ENCODE assay signal across 8 cellular contexts in genomic region chr19:45117167-45117594, GRCh38. TPM values are rescaled to one million over a fixed set of nuclear protein-coding genes. Genes with fewer than 3 reads are reported as not detected.
DNase-seq lines count a peak whose midpoint lies in the region; ATAC-seq and TF ChIP-seq lines count a peak whose summit lies in the region.

No MANE protein-coding gene starts in this region.

- peaks cover 25% of the 10 kb centered on the region for H3K4me1 ChIP-seq in Loucy (ENCODE audit: insufficient read depth, low read length, poor library complexity, severe bottlenecking)

- no peaks in the 10 kb centered on the region for H3K9me3 Mint-ChIP-seq in activated B cell treated with CpG ODN at 0.5 μM for 24 hours

- DNase-seq in DMS79 (lab: John Stamatoyannopoulos, UW), result peak; percentile 76
- DNase-seq in activated B cell treated with CpG ODN at 0.5 μM for 24 hours, result no peak
- peak; percentile 46 for DNase-seq in fibroblast of villous mesenchyme (ENCODE audit: low read depth)
- DNase-seq in stimulated activated naive CD8-positive, alpha-beta T cell treated with anti-CD3 and anti-CD28 coated beads, Interleukin-15, Interleukin-2, amounts not matched to agents 100 U/mL and 50 U/mL, for 24 hours, result peak; percentile 82
- no peak for DNase-seq in NK-92 (lab: John Stamatoyannopoulos, UW; ENCODE audit: unreplicated experiment)
- DNase-seq in GM10266 (ENCODE audit: extremely low spot score), result no peak

- peak overlapping the region; percentile 15 for H3K4me3 Mint-ChIP-seq in activated B cell treated with CpG ODN at 0.5 μM for 24 hours

- intact Hi-C loops in activated B cell treated with CpG ODN at 0.5 μM for 24 hours (cut with micrococcal nuclease), result loop anchor here (2.0 kb wide), 1 partner anchor 14 kb away; no protein-coding TSS in a partner anchor

- peak overlapping the region; percentile 44 for H3K9ac ChIP-seq in Loucy (ENCODE audit: low read depth, low read length, poor library complexity, severe bottlenecking)

- H3F3A ChIP-seq in Loucy (ENCODE audit: low read depth), result no peaks in the 10 kb centered on the region

- peak overlapping the region; percentile 12 for H3K27ac Mint-ChIP-seq in activated B cell treated with CpG ODN at 0.5 μM for 24 hours

- no peaks in the 10 kb centered on the region for H3K9me2 ChIP-seq in Loucy (replicated peaks; ENCODE audit: low read depth, low read length)

- peaks cover 82% of the 10 kb centered on the region for H3K79me2 ChIP-seq in Loucy (ENCODE audit: insufficient read depth, low read length)

- H3K36me3 Mint-ChIP-seq in activated B cell treated with CpG ODN at 0.5 μM for 24 hours (ENCODE audit: low read depth), result no peaks in the 10 kb centered on the region

- H3K4me2 ChIP-seq in Loucy (ENCODE audit: low read depth, low read length, poor library complexity, severe bottlenecking), result peak overlapping the region; percentile 65

- H3K4me1 Mint-ChIP-seq in activated B cell treated with CpG ODN at 0.5 μM for 24 hours, result peaks cover 77% of the 10 kb centered on the region

- no peak overlapping the region for H2AFZ ChIP-seq in Loucy (ENCODE audit: low read length)

- no peaks in the 10 kb centered on the region for H3K27me3 ChIP-seq in Loucy (ENCODE audit: insufficient read depth, low read length, poor library complexity, severe bottlenecking)

- H4K20me1 ChIP-seq in Loucy (ENCODE audit: insufficient read depth, low read length, poor library complexity, severe bottlenecking), result peaks cover 29% of the 10 kb centered on the region

- POLR2A ChIA-PET in activated B cell treated with CpG ODN at 0.5 μM for 24 hours (lab: Charles Lee), result interaction anchor here (1.0 to 1.4 kb wide), 3 partner anchors 20 to 115 kb away, joined by 3 read pairs; no protein-coding TSS in a partner anchor

- H3K36me3 ChIP-seq in Loucy (ENCODE audit: insufficient read depth, low read length), result peaks cover 7% of the 10 kb centered on the region; the same call in 1 of the 2 replicates

- TF ChIP-seq CTCF in Loucy (conservative IDR thresholded peaks at IDR 0.05; ENCODE audit: low read length), result no peak
- TF ChIP-seq CTCF in activated B cell treated with CpG ODN at 0.5 μM for 24 hours (IDR thresholded peaks at IDR 0.05), result no peak
- TF ChIP-seq CTCF in fibroblast of villous mesenchyme (IDR thresholded peaks at IDR 0.05; ENCODE audit: insufficient read depth, low read depth, low read length), result no peak
- no peak for TF ChIP-seq CTCF in GM10266 (IDR thresholded peaks at IDR 0.05; ENCODE audit: control insufficient read depth, insufficient read depth, low read depth, missing control alignments)

- ATAC-seq in activated B cell treated with CpG ODN at 0.5 μM for 24 hours (ENCODE audit: low read depth), result peak; percentile 45
- ATAC-seq in stimulated activated naive CD8-positive, alpha-beta T cell treated with anti-CD3 and anti-CD28 coated beads, Interleukin-15, Interleukin-2, amounts not matched to agents 100 U/mL and 50 U/mL, for 24 hours, result peak; percentile 86
- ATAC-seq in HG03565 (IDR thresholded peaks at IDR 0.05; ENCODE audit: unreplicated experiment), result no peak

- H3K4me3 ChIP-seq in Loucy (ENCODE audit: low read length, poor library complexity, severe bottlenecking) (no peak overlapping the region), fibroblast of villous mesenchyme (ENCODE audit: low read depth, low read length) (no peak overlapping the region)

- CTCF ChIA-PET in activated B cell treated with CpG ODN at 0.5 μM for 24 hours (lab: Charles Lee), result no interaction called here

- H3K9me3 ChIP-seq in Loucy (ENCODE audit: insufficient read depth, low read depth, low read length), result no peaks in the 10 kb centered on the region

- no peaks in the 10 kb centered on the region for H3K27me3 Mint-ChIP-seq in activated B cell treated with CpG ODN at 0.5 μM for 24 hours

RNA-seq across cellular contexts. Expression of gene PPP1R37, which starts 24.2 kb away (rescaled TPM):
- total RNA-seq in activated B cell treated with CpG ODN at 0.5 μM for 24 hours, result 18.8 and 27.2 TPM in 2 replicates
- 31.1 and 36.1 TPM in 2 replicates for total RNA-seq in fibroblast of villous mesenchyme

RNA-seq across cellular contexts. Expression of gene GEMIN7, which starts 38.1 kb away (rescaled TPM):
- total RNA-seq in activated B cell treated with CpG ODN at 0.5 μM for 24 hours (37.0 and 38.7 TPM in 2 replicates), fibroblast of villous mesenchyme (16.0 and 24.2 TPM in 2 replicates)

RNA-seq across cellular contexts. Expression of gene ZNF296, which starts 40.9 kb away (rescaled TPM):
- 27.8 and 28.0 TPM in 2 replicates for total RNA-seq in activated B cell treated with CpG ODN at 0.5 μM for 24 hours
- total RNA-seq in fibroblast of villous mesenchyme, result under 0.01 TPM in 2 replicates

RNA-seq across cellular contexts. Expression of gene NKPD1, which starts 43.6 kb away (rescaled TPM):
- total RNA-seq in activated B cell treated with CpG ODN at 0.5 μM for 24 hours (0.11 and 0.12 TPM in 2 replicates), fibroblast of villous mesenchyme (under 0.01 TPM in 2 replicates)

Comparison
In these comparisons a context has a peak if more than half of its experiments do, and no peak if none do; other contexts are left out.
1. DNase-seq: peak in DMS79 (single experiment), fibroblast of villous mesenchyme (single experiment) and stimulated activated naive CD8-positive, alpha-beta T cell treated with anti-CD3 and anti-CD28 coated beads, Interleukin-15, Interleukin-2, amounts not matched to agents 100 U/mL and 50 U/mL, for 24 hours (single experiment); none in activated B cell treated with CpG ODN at 0.5 μM for 24 hours (single experiment), NK-92 (single experiment) and GM10266 (single experiment).
2. RNA of gene ZNF296, which starts 40.9 kb away (total RNA-seq): 27.8 to 28.0 TPM in activated B cell treated with CpG ODN at 0.5 μM for 24 hours; under 0.01 TPM in fibroblast of villous mesenchyme; every median in the first group is over 10 times any median in the second.